In genomic region chr9:127049044-127049443, GRCh38 we compare ENCODE assay signal across 8 cellular contexts.
DNase-seq lines count a peak whose midpoint lies in the region; ATAC-seq, FAIRE-seq and TF ChIP-seq lines count a peak whose summit lies in the region.

No MANE protein-coding gene starts in this region.

- H3K4me3 ChIP-seq in liver (ENCODE audit: low read depth in 1 of 3, low read length in 3 of 3), result no peak overlapping the region
- no peak overlapping the region for H3K4me3 ChIP-seq in HepG2 (replicated peaks in 1 of 3; ENCODE audit: insufficient read depth in 1 of 3, low read depth in 2 of 3, low read length in 3 of 3)
- H3K4me3 ChIP-seq in astrocyte of the spinal cord (ENCODE audit: low read depth, low read length), result no peak overlapping the region
- H3K4me3 ChIP-seq in neural progenitor cell, result no peak overlapping the region

- H3K27ac Mint-ChIP-seq in neural progenitor cell, result no peak overlapping the region

- H3K9me3 ChIP-seq in liver (ENCODE audit: control insufficient read depth in 4 of 4, low read length in 3 of 4) (no peaks in the 10 kb centered on the region), HepG2 (ENCODE audit: low read length) (no peaks in the 10 kb centered on the region), neural progenitor cell (ENCODE audit: low read depth) (no peaks in the 10 kb centered on the region)

- BruUV-seq in HepG2 (replicated peaks; lab: Mats Ljungman, UMichigan), result no TSS peak

- H3K4me2 ChIP-seq in HepG2 (ENCODE audit: low read depth, low read length) (no peak overlapping the region), neural progenitor cell (no peak overlapping the region)

- TF ChIP-seq CTCF in liver (IDR thresholded peaks at IDR 0.05; ENCODE audit: low read depth, low read length, missing input control) (peak; percentile 35), HepG2 (CRISPR knock-in tag; IDR thresholded peaks at IDR 0.05) (no peak), astrocyte of the spinal cord (IDR thresholded peaks at IDR 0.05; ENCODE audit: low read depth, low read length) (peak; percentile 45), neural progenitor cell (IDR thresholded peaks at IDR 0.05) (no peak)

- H3K9me3 Mint-ChIP-seq in neural progenitor cell, result no peaks in the 10 kb centered on the region

- no peak overlapping the region for H3K4me3 Mint-ChIP-seq in neural progenitor cell

- POLR2A ChIA-PET in HepG2 (lab: Yijun Ruan, JAX), result no interaction called here

- DNase-seq in HepG2 (ENCODE audit: low spot score) (no peak), NCI-H226 (peak; percentile 91), astrocyte of the spinal cord (ENCODE audit: low read depth, low spot score) (peak; percentile 90), left lobe of liver (ENCODE audit: low spot score) (no peak), neural progenitor cell (ENCODE audit: low spot score) (no peak), NCI-H510A treated with DMSO at 0.1 percent for 48 hours (lab: John Stamatoyannopoulos, UW) (no peak)
- DNase-seq in activated CD8-positive, alpha-beta memory T cell treated with anti-CD3 and anti-CD28 coated beads, Interleukin-2, amount 50 U/mL, for 4 hours, result no peak

- H3K4me1 Mint-ChIP-seq in neural progenitor cell, result no peaks in the 10 kb centered on the region

- H2AFZ ChIP-seq in HepG2 (ENCODE audit: low read length) (no peak overlapping the region), neural progenitor cell (replicated peaks) (no peak overlapping the region)

- H3K79me2 ChIP-seq in HepG2 (ENCODE audit: insufficient read depth, low read length) (no peaks in the 10 kb centered on the region), neural progenitor cell (ENCODE audit: low read depth) (no peaks in the 10 kb centered on the region)

- no peaks in the 10 kb centered on the region for H3F3A ChIP-seq in neural progenitor cell (ENCODE audit: low read depth)

- no peak for FAIRE-seq in HepG2 (lab: Jason Lieb, UNC)

- no peaks in the 10 kb centered on the region for H3K36me3 ChIP-seq in liver (ENCODE audit: control insufficient read depth in 4 of 4, insufficient read depth in 3 of 4, low read depth in 1 of 4, low read length in 3 of 4)
- H3K36me3 ChIP-seq in HepG2 (replicated peaks in 1 of 2; ENCODE audit: control insufficient read depth in 1 of 2, insufficient read depth in 2 of 2, low read length in 2 of 2), result no peaks in the 10 kb centered on the region
- H3K36me3 ChIP-seq in neural progenitor cell, result no peaks in the 10 kb centered on the region

- TF ChIP-seq EP300 in HepG2 (IDR thresholded peaks at IDR 0.05; ENCODE audit: low read depth in 2 of 2, low read length in 2 of 2), result no peak
- TF ChIP-seq EP300 in HepG2 (CRISPR knock-in tag; IDR thresholded peaks at IDR 0.05; ENCODE audit: borderline replicate concordance), result no peak

- CTCF ChIA-PET in HepG2 (lab: Yijun Ruan, JAX; ENCODE audit: low intra/inter-chr PET ratio, low total read pairs), result no interaction called here

- ATAC-seq in HepG2, result no peak
- peak; percentile 68 for ATAC-seq in left lobe of liver

- H4K20me1 ChIP-seq in HepG2 (ENCODE audit: insufficient read depth, low read length) (no peaks in the 10 kb centered on the region), neural progenitor cell (ENCODE audit: low read depth) (no peaks in the 10 kb centered on the region)

- no peaks in the 10 kb centered on the region for H3K27me3 Mint-ChIP-seq in neural progenitor cell (ENCODE audit: insufficient read depth, low read depth)

- H3K9ac ChIP-seq in liver (ENCODE audit: low read depth in 1 of 2, low read length in 2 of 2) (no peak overlapping the region), HepG2 (ENCODE audit: insufficient read depth, low read depth, low read length) (no peak overlapping the region), neural progenitor cell (no peak overlapping the region)

- WGBS in liver, result 65% methylated on average over 4 of the region's 4 CpGs
- WGBS in HepG2 (ENCODE audit: low lambda C conversion rate), result 59% methylated on average over 4 of the region's 4 CpGs

- TF ChIP-seq POLR2A in HepG2 (IDR thresholded peaks at IDR 0.05; ENCODE audit: insufficient read depth in 1 of 2, low read depth in 2 of 2, low read length in 2 of 2), result no peak

- H3K4me1 ChIP-seq in liver (ENCODE audit: control insufficient read depth in 4 of 4, insufficient read depth in 4 of 4, low read length in 3 of 4) (no peaks in the 10 kb centered on the region), HepG2 (ENCODE audit: insufficient read depth, low read length) (no peaks in the 10 kb centered on the region), neural progenitor cell (no peaks in the 10 kb centered on the region)

- in situ Hi-C loops in HepG2 (cut with HindIII; ENCODE audit: extremely low pct_ligation_motif_present, low pct_unique_long_range_greater_than_20kb) (no loop called here), astrocyte of the spinal cord (cut with HindIII; ENCODE audit: low sequenced_read_pairs) (no loop called here)

- H3K27ac ChIP-seq in liver (ENCODE audit: low read depth in 1 of 2, low read length in 2 of 2) (no peak overlapping the region), HepG2 (ENCODE audit: extremely low read length, insufficient read depth, low read length) (no peak overlapping the region), neural progenitor cell (no peak overlapping the region)

- intact Hi-C loops in HepG2 (cut with micrococcal nuclease; ENCODE audit: unreplicated experiment), result no loop called here

- no peaks in the 10 kb centered on the region for H3K36me3 Mint-ChIP-seq in neural progenitor cell

- peak; percentile 44 to 45 for TF ChIP-seq RAD21 in liver (IDR thresholded peaks at IDR 0.05)
- TF ChIP-seq RAD21 in HepG2 (CRISPR knock-in tag; IDR thresholded peaks at IDR 0.05), result no peak

- H3K27me3 ChIP-seq in liver (ENCODE audit: control insufficient read depth in 4 of 4, insufficient read depth in 4 of 4, low read length in 3 of 4), result no peaks in the 10 kb centered on the region
- H3K27me3 ChIP-seq in HepG2 (ENCODE audit: control insufficient read depth in 1 of 2, insufficient read depth in 2 of 2, low read length in 2 of 2), result no peaks in the 10 kb centered on the region
- H3K27me3 ChIP-seq in neural progenitor cell, result no peaks in the 10 kb centered on the region

TF ChIP-seq in liver, 16 proteins besides CTCF, POLR2A, EP300 and RAD21:
- TF ChIP-seq ATF3 (IDR thresholded peaks at IDR 0.05) (no peak), JUND (IDR thresholded peaks at IDR 0.05) (no peak), SP1 (IDR thresholded peaks at IDR 0.05) (peak; percentile 60), YY1 (IDR thresholded peaks at IDR 0.05) (no peak), NR2F2 (IDR thresholded peaks at IDR 0.05) (peak; percentile 31), MAX (IDR thresholded peaks at IDR 0.05) (peak; percentile 71), GABPA (IDR thresholded peaks at IDR 0.05 in 1 of 2, conservative IDR thresholded peaks at IDR 0.05 in 1 of 2) (peak; percentile 16 to 35), RXRA (IDR thresholded peaks at IDR 0.05) (peak in 1 of 2 donors; percentile 27)

TF ChIP-seq in HepG2, 621 proteins besides CTCF, POLR2A, EP300 and RAD21 (continues in another document):
- TF ChIP-seq NFYB (CRISPR knock-in tag; IDR thresholded peaks at IDR 0.05) (no peak), KMT2B (CRISPR knock-in tag; IDR thresholded peaks at IDR 0.05) (no peak), SOX13 (IDR thresholded peaks at IDR 0.05) (no peak), SOX13 (CRISPR knock-in tag; conservative IDR thresholded peaks at IDR 0.05 in 1 of 2, IDR thresholded peaks at IDR 0.05 in 1 of 2) (no peak), TMF1 (CRISPR knock-in tag; IDR thresholded peaks at IDR 0.05; ENCODE audit: low read depth) (no peak), SOX6 (IDR thresholded peaks at IDR 0.05) (no peak), SOX6 (CRISPR knock-in tag; IDR thresholded peaks at IDR 0.05) (no peak), PCBP1 (IDR thresholded peaks at IDR 0.05; ENCODE audit: borderline replicate concordance, low read depth, low read length) (no peak)
- TF ChIP-seq, protein P1, sequence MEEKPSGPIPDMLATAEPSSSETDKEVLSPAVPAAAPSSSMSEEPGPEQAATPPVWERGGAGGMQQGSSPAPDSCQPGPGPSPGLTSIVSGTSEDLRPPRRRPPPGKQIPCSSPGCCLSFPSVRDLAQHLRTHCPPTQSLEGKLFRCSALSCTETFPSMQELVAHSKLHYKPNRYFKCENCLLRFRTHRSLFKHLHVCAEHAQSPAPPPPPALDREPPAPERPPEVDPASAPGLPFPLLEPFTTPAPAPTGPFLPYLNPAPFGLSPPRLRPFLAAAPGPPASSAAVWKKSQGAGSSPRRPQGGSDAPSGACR (CRISPR knock-in tag; IDR thresholded peaks at IDR 0.05), result no peak

Comparison
In these comparisons a context has a peak if more than half of its experiments do, and no peak if none do; other contexts are left out.
1. CTCF ChIP-seq: peak in liver (single experiment) and astrocyte of the spinal cord (single experiment); none in HepG2 (single experiment) and neural progenitor cell (single experiment).
2. DNase-seq: peak in NCI-H226 (single experiment) and astrocyte of the spinal cord (single experiment); none in HepG2 (single experiment), left lobe of liver (single experiment), neural progenitor cell (single experiment), activated CD8-positive, alpha-beta memory T cell treated with anti-CD3 and anti-CD28 coated beads, Interleukin-2, amount 50 U/mL, for 4 hours (single experiment) and NCI-H510A treated with DMSO at 0.1 percent for 48 hours (single experiment).